Comparison of ENCODE assay signal across 10 cellular contexts in genomic region chr5:148730272-148730954, GRCh38.
DNase-seq lines count a peak whose midpoint lies in the region; ATAC-seq and TF ChIP-seq lines count a peak whose summit lies in the region.
"Had no signal": no experiment of that assay in that cellular context is flagged by ENCODE, and none has a peak within 500 bp of the region (broad histone marks: within the 10 kb centered on the region; RNA-seq: fewer than 3 reads in every experiment).

No MANE protein-coding gene starts in this region.

- H3K4me3 ChIP-seq in AG10803 (ENCODE audit: low read length): no peak overlapping the region
- H3K4me3 ChIP-seq: pancreas had no signal

- H3K27ac Mint-ChIP-seq in natural killer cell treated with Interleukin-12 subunit alpha and Interleukin-12 subunit beta and Interleukin-15 and Interleukin-18, amount 100 ng/mL, for 72 hours: no peak overlapping the region
- H3K27ac Mint-ChIP-seq in activated CD8-positive, alpha-beta memory T cell treated with anti-CD3 and anti-CD28 coated beads, Interleukin-2, amount 10 ng/mL, durations not matched to agents 7 days and 5 days: no peak overlapping the region
- no peak overlapping the region for H3K27ac Mint-ChIP-seq in activated naive CD8-positive, alpha-beta T cell treated with anti-CD3 and anti-CD28 coated beads, Interleukin-2, amount 50 U/mL, for 24 hours
- H3K27ac Mint-ChIP-seq: CD14-positive monocyte had no signal

- no peaks in the 10 kb centered on the region for H3K36me3 Mint-ChIP-seq in natural killer cell treated with Interleukin-12 subunit alpha and Interleukin-12 subunit beta and Interleukin-15 and Interleukin-18, amount 100 ng/mL, for 72 hours
- no peaks in the 10 kb centered on the region for H3K36me3 Mint-ChIP-seq in activated CD8-positive, alpha-beta memory T cell treated with anti-CD3 and anti-CD28 coated beads, Interleukin-2, amount 10 ng/mL, durations not matched to agents 7 days and 5 days
- no peaks in the 10 kb centered on the region for H3K36me3 Mint-ChIP-seq in activated naive CD8-positive, alpha-beta T cell treated with anti-CD3 and anti-CD28 coated beads, Interleukin-2, amount 50 U/mL, for 24 hours (ENCODE audit: low read depth)
- H3K36me3 Mint-ChIP-seq: CD14-positive monocyte had no signal

- H3K9me3 Mint-ChIP-seq in natural killer cell treated with Interleukin-12 subunit alpha and Interleukin-12 subunit beta and Interleukin-15 and Interleukin-18, amount 100 ng/mL, for 72 hours: no peaks in the 10 kb centered on the region
- H3K9me3 Mint-ChIP-seq in activated CD8-positive, alpha-beta memory T cell treated with anti-CD3 and anti-CD28 coated beads, Interleukin-2, amount 10 ng/mL, durations not matched to agents 7 days and 5 days (ENCODE audit: low read depth): no peaks in the 10 kb centered on the region
- H3K9me3 Mint-ChIP-seq in activated naive CD8-positive, alpha-beta T cell treated with anti-CD3 and anti-CD28 coated beads, Interleukin-2, amount 50 U/mL, for 24 hours: no peaks in the 10 kb centered on the region
- H3K9me3 Mint-ChIP-seq: CD14-positive monocyte had no signal

- no peak overlapping the region for H3K4me3 Mint-ChIP-seq in natural killer cell treated with Interleukin-12 subunit alpha and Interleukin-12 subunit beta and Interleukin-15 and Interleukin-18, amount 100 ng/mL, for 72 hours
- H3K4me3 Mint-ChIP-seq in activated CD8-positive, alpha-beta memory T cell treated with anti-CD3 and anti-CD28 coated beads, Interleukin-2, amount 10 ng/mL, durations not matched to agents 7 days and 5 days: no peak overlapping the region
- no peak overlapping the region for H3K4me3 Mint-ChIP-seq in activated naive CD8-positive, alpha-beta T cell treated with anti-CD3 and anti-CD28 coated beads, Interleukin-2, amount 50 U/mL, for 24 hours
- H3K4me3 Mint-ChIP-seq: CD14-positive monocyte had no signal

- no peak for TF ChIP-seq CTCF in AG10803 (conservative IDR thresholded peaks at IDR 0.05; ENCODE audit: low read length)

- DNase-seq in AG10803 (ENCODE audit: low read depth) (peak; percentile 53), amniotic epithelial cell (ENCODE audit: low read depth) (peak; percentile 46), kidney glomerular epithelial cell (lab: John Stamatoyannopoulos, UW) (peak; percentile 50)
- DNase-seq in natural killer cell treated with Interleukin-12 subunit alpha and Interleukin-12 subunit beta and Interleukin-15 and Interleukin-18, amount 100 ng/mL, for 72 hours (ENCODE audit: low spot score): no peak
- no peak for DNase-seq in activated CD8-positive, alpha-beta memory T cell treated with anti-CD3 and anti-CD28 coated beads, Interleukin-2, amount 10 ng/mL, durations not matched to agents 7 days and 5 days
- no peak for DNase-seq in central memory CD4-positive, alpha-beta T cell
- no peak for DNase-seq in activated naive CD8-positive, alpha-beta T cell treated with anti-CD3 and anti-CD28 coated beads, Interleukin-2, amount 50 U/mL, for 24 hours

- CTCF ChIA-PET in activated CD8-positive, alpha-beta memory T cell treated with anti-CD3 and anti-CD28 coated beads, Interleukin-2, amount 10 ng/mL, durations not matched to agents 7 days and 5 days (lab: Charles Lee): interaction anchor here (0.5 to 6.9 kb wide), 89 partner anchors 8 to 1102 kb away, joined by 3 to 227 read pairs (median 4); partner anchors contain the start of genes ADRB2 and AFAP1L1

- peaks cover 4 to 32% of the 10 kb centered on the region in 2 donors for H3K4me1 Mint-ChIP-seq in natural killer cell treated with Interleukin-12 subunit alpha and Interleukin-12 subunit beta and Interleukin-15 and Interleukin-18, amount 100 ng/mL, for 72 hours (ENCODE audit: low read depth in 2 of 2)
- peaks cover 21% of the 10 kb centered on the region for H3K4me1 Mint-ChIP-seq in activated CD8-positive, alpha-beta memory T cell treated with anti-CD3 and anti-CD28 coated beads, Interleukin-2, amount 10 ng/mL, durations not matched to agents 7 days and 5 days
- no peaks in the 10 kb centered on the region for H3K4me1 Mint-ChIP-seq in activated naive CD8-positive, alpha-beta T cell treated with anti-CD3 and anti-CD28 coated beads, Interleukin-2, amount 50 U/mL, for 24 hours

- peak; percentile 3 for ATAC-seq in GM21723 (IDR thresholded peaks at IDR 0.05; ENCODE audit: unreplicated experiment)
- no peak for ATAC-seq in natural killer cell treated with Interleukin-12 subunit alpha and Interleukin-12 subunit beta and Interleukin-15 and Interleukin-18, amount 100 ng/mL, for 72 hours
- no peak for ATAC-seq in activated CD8-positive, alpha-beta memory T cell treated with anti-CD3 and anti-CD28 coated beads, Interleukin-2, amount 10 ng/mL, durations not matched to agents 7 days and 5 days
- no peak for ATAC-seq in activated naive CD8-positive, alpha-beta T cell treated with anti-CD3 and anti-CD28 coated beads, Interleukin-2, amount 50 U/mL, for 24 hours

- peaks cover 2 to 7% of the 10 kb centered on the region in 2 donors for H3K27me3 Mint-ChIP-seq in natural killer cell treated with Interleukin-12 subunit alpha and Interleukin-12 subunit beta and Interleukin-15 and Interleukin-18, amount 100 ng/mL, for 72 hours
- H3K27me3 Mint-ChIP-seq in activated CD8-positive, alpha-beta memory T cell treated with anti-CD3 and anti-CD28 coated beads, Interleukin-2, amount 10 ng/mL, durations not matched to agents 7 days and 5 days: peaks cover 7% of the 10 kb centered on the region
- H3K27me3 Mint-ChIP-seq in activated naive CD8-positive, alpha-beta T cell treated with anti-CD3 and anti-CD28 coated beads, Interleukin-2, amount 50 U/mL, for 24 hours: peaks cover 6% of the 10 kb centered on the region

Comparison
In these comparisons a context has a peak if more than half of its experiments do, and no peak if none do; other contexts are left out.
1. DNase-seq: peak in AG10803 (single experiment), amniotic epithelial cell (single experiment) and kidney glomerular epithelial cell (single experiment); none in natural killer cell treated with Interleukin-12 subunit alpha and Interleukin-12 subunit beta and Interleukin-15 and Interleukin-18, amount 100 ng/mL, for 72 hours (single experiment), activated CD8-positive, alpha-beta memory T cell treated with anti-CD3 and anti-CD28 coated beads, Interleukin-2, amount 10 ng/mL, durations not matched to agents 7 days and 5 days (single experiment), central memory CD4-positive, alpha-beta T cell (single experiment) and activated naive CD8-positive, alpha-beta T cell treated with anti-CD3 and anti-CD28 coated beads, Interleukin-2, amount 50 U/mL, for 24 hours (single experiment).